1 cellular context compared by ENCODE assay signal in genomic region chr4:150972592-150972991, GRCh38.
TF ChIP-seq lines count a peak whose summit lies in the region.

No MANE protein-coding gene starts in this region.

TF ChIP-seq in HepG2, 621 proteins besides CTCF, POLR2A, EP300 and RAD21:
- TF ChIP-seq ZNF20 (CRISPR knock-in tag; IDR thresholded peaks at IDR 0.05) (no peak), ZNF207 (IDR thresholded peaks at IDR 0.05; ENCODE audit: borderline replicate concordance) (no peak), ZNF784 (CRISPR knock-in tag; IDR thresholded peaks at IDR 0.05; ENCODE audit: borderline replicate concordance) (no peak), ZNF205 (CRISPR knock-in tag; IDR thresholded peaks at IDR 0.05) (no peak), GTF3A (CRISPR knock-in tag; conservative IDR thresholded peaks at IDR 0.05) (no peak), SIX4 (CRISPR knock-in tag; IDR thresholded peaks at IDR 0.05) (no peak), DMTF1 (CRISPR knock-in tag; IDR thresholded peaks at IDR 0.05) (no peak), ZNF18 (CRISPR knock-in tag; IDR thresholded peaks at IDR 0.05; ENCODE audit: insufficient replicate concordance) (no peak), SMARCC2 (IDR thresholded peaks at IDR 0.05) (no peak), ZNF883 (CRISPR knock-in tag; IDR thresholded peaks at IDR 0.05; ENCODE audit: not compliant biosample characterization) (no peak), MXD4 (CRISPR knock-in tag; IDR thresholded peaks at IDR 0.05) (no peak), RFX5 (IDR thresholded peaks at IDR 0.05; ENCODE audit: low read depth, low read length) (no peak), THYN1 (CRISPR knock-in tag; IDR thresholded peaks at IDR 0.05; ENCODE audit: borderline replicate concordance, low read depth) (no peak), RNF2 (conservative IDR thresholded peaks at IDR 0.05; ENCODE audit: low read depth) (no peak)
- TF ChIP-seq, protein P1, sequence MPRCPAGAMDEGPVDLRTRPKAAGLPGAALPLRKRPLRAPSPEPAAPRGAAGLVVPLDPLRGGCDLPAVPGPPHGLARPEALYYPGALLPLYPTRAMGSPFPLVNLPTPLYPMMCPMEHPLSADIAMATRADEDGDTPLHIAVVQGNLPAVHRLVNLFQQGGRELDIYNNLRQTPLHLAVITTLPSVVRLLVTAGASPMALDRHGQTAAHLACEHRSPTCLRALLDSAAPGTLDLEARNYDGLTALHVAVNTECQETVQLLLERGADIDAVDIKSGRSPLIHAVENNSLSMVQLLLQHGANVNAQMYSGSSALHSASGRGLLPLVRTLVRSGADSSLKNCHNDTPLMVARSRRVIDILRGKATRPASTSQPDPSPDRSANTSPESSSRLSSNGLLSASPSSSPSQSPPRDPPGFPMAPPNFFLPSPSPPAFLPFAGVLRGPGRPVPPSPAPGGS (CRISPR knock-in tag; IDR thresholded peaks at IDR 0.05) = no peak
TF ChIP-seq in HepG2: peak in this region for 0.
